Comparison of ENCODE assay signal across 23 cellular contexts in genomic region chr20:38590682-38591483, GRCh38. TPM values are rescaled to one million over a fixed set of nuclear protein-coding genes. Genes with fewer than 3 reads are reported as not detected.
DNase-seq lines count a peak whose midpoint lies in the region; ATAC-seq, FAIRE-seq and TF ChIP-seq lines count a peak whose summit lies in the region.
"Had no signal": no experiment of that assay in that cellular context is flagged by ENCODE, and none has a peak within 500 bp of the region (broad histone marks: within the 10 kb centered on the region; RNA-seq: fewer than 3 reads in every experiment).

No MANE protein-coding gene starts in this region.

- no peaks in the 10 kb centered on the region for H3K9me3 ChIP-seq in neuronal stem cell (replicated peaks in 1 of 2; ENCODE audit: control insufficient read depth in 2 of 2, insufficient read depth in 1 of 2, low read depth in 1 of 2, low read length in 2 of 2)
- no peaks in the 10 kb centered on the region for H3K9me3 ChIP-seq in aorta (ENCODE audit: control insufficient read depth, low read length)
- H3K9me3 ChIP-seq: adrenal gland; BLaER1 treated with 17β-estradiol and CSF1 and Interleukin-3, amounts not matched to agents 10 nM and 100 nM had no signal

- peak overlapping the region; percentile 12 for H2BK15ac ChIP-seq in neuronal stem cell (ENCODE audit: low read length)

- H3K4ac ChIP-seq in neuronal stem cell (ENCODE audit: low read length), result no peak overlapping the region

- DNase-seq in GM13976 (ENCODE audit: low spot score) (peak; percentile 10), NCI-H1694 (lab: John Stamatoyannopoulos, UW) (peak; percentile 9), epithelial cell of esophagus (ENCODE audit: low read depth) (peak; percentile 34), neuronal stem cell (ENCODE audit: low spot score) (no peak), aorta (no peak), GM12892 (ENCODE audit: insufficient read length) (no peak), OCI-M2 (lab: John Stamatoyannopoulos, UW; ENCODE audit: unreplicated experiment) (no peak)
- DNase-seq: activated effector memory CD4-positive, alpha-beta T cell treated with anti-CD3 and anti-CD28 coated beads, Interleukin-2, amount 50 U/mL, for 16 hours; adrenal gland; cerebellar nuclear complex; effector memory CD8-positive, alpha-beta T cell; GF-D8; naive thymus-derived CD4-positive, alpha-beta T cell; NCI-H1105; posterior cingulate gyrus had no signal

- no peak overlapping the region for H2BK12ac ChIP-seq in neuronal stem cell (ENCODE audit: low read length)

- H3K79me1 ChIP-seq in neuronal stem cell (ENCODE audit: low read depth, low read length), result no peaks in the 10 kb centered on the region

- H3K27me3 ChIP-seq in neuronal stem cell (ENCODE audit: control insufficient read depth in 3 of 3, insufficient read depth in 3 of 3, low read depth in 1 of 3, low read length in 3 of 3) (peaks cover 0 to 5% (median 0%) of the 10 kb centered on the region in 3 experiments), aorta (ENCODE audit: control insufficient read depth in 1 of 2, insufficient read depth in 2 of 2, low read length in 1 of 2) (no peaks in the 10 kb centered on the region)
- H3K27me3 ChIP-seq: adrenal gland; BLaER1 treated with 17β-estradiol and CSF1 and Interleukin-3, amounts not matched to agents 10 nM and 100 nM had no signal

- H2AK5ac ChIP-seq in neuronal stem cell (ENCODE audit: low read depth, low read length), result peak overlapping the region; percentile 10

- H3K36me3 ChIP-seq in neuronal stem cell (replicated peaks in 1 of 2; ENCODE audit: control insufficient read depth in 2 of 2, insufficient read depth in 2 of 2, low read length in 2 of 2) (no peaks in the 10 kb centered on the region), aorta (ENCODE audit: control insufficient read depth in 1 of 2, insufficient read depth in 2 of 2, low read length in 1 of 2) (no peaks in the 10 kb centered on the region)
- H3K36me3 ChIP-seq: adrenal gland; BLaER1 treated with 17β-estradiol and CSF1 and Interleukin-3, amounts not matched to agents 10 nM and 100 nM had no signal

- no peak overlapping the region for H4K91ac ChIP-seq in neuronal stem cell (ENCODE audit: low read depth, low read length, poor library complexity)

- ATAC-seq in aorta (ENCODE audit: low FRiP score) (no peak), HG02840 (IDR thresholded peaks at IDR 0.05; ENCODE audit: low FRiP score, unreplicated experiment) (no peak)
- ATAC-seq: activated CD4-positive, CD25-positive, alpha-beta regulatory T cell treated with anti-CD3 and anti-CD28 coated beads, Interleukin-2, amount 50 U/mL, for 24 hours; effector memory CD8-positive, alpha-beta T cell had no signal

- FAIRE-seq in GM12892 (lab: Jason Lieb, UNC), result no peak
- FAIRE-seq: H54 had no signal

- no peak overlapping the region for H3K4me2 ChIP-seq in neuronal stem cell (ENCODE audit: insufficient read depth, low read length, poor library complexity, severe bottlenecking)
- H3K4me2 ChIP-seq: KMS-11 had no signal

- no peak overlapping the region for H2BK120ac ChIP-seq in neuronal stem cell (ENCODE audit: low read depth, low read length)

- no CpG with 5 or more reads among the region's 18 CpGs for WGBS in neuronal stem cell (ENCODE audit: extremely low coverage in 2 of 2, insufficient read length in 2 of 2, insufficient replicate concordance in 1 of 2), 2 donors
- WGBS in aorta, 2 donors, result 75% methylated on average over 18 of the region's 18 CpGs

- no peak overlapping the region for H3K9ac ChIP-seq in neuronal stem cell (ENCODE audit: low read depth, low read length, poor library complexity)
- H3K9ac ChIP-seq: BLaER1 treated with 17β-estradiol and CSF1 and Interleukin-3, amounts not matched to agents 10 nM and 100 nM; KMS-11 had no signal

- no peak for TF ChIP-seq POLR2A in GM12892 (IDR thresholded peaks at IDR 0.05; ENCODE audit: low read depth, low read length)

- H3K14ac ChIP-seq in neuronal stem cell (ENCODE audit: low read length), result no peak overlapping the region

- no peak for TF ChIP-seq CTCF in GM13976 (IDR thresholded peaks at IDR 0.05; ENCODE audit: borderline replicate concordance, control extremely low read depth, extremely low read depth, insufficient read depth, missing control alignments)
- TF ChIP-seq CTCF in epithelial cell of esophagus (IDR thresholded peaks at IDR 0.05; ENCODE audit: insufficient read depth, low read depth, low read length, missing control alignments), result peak; percentile 4

- in situ Hi-C loops in GM13976 (cut with MboI; ENCODE audit: low sequenced_read_pairs, unreplicated experiment), result no loop called here

- H3K27ac ChIP-seq in neuronal stem cell (replicated peaks; ENCODE audit: low read length) (no peak overlapping the region), aorta (ENCODE audit: low read depth in 1 of 2, low read length in 2 of 2) (no peak overlapping the region)
- H3K27ac ChIP-seq: adrenal gland; BLaER1 treated with 17β-estradiol and CSF1 and Interleukin-3, amounts not matched to agents 10 nM and 100 nM; KMS-11 had no signal

- no peak overlapping the region for H4K8ac ChIP-seq in neuronal stem cell (ENCODE audit: low read depth, low read length)

- H3K18ac ChIP-seq in neuronal stem cell (ENCODE audit: low read length), result peak overlapping the region; percentile 46

- peaks cover 0 to 7% of the 10 kb centered on the region in 2 donors for H3K4me1 ChIP-seq in neuronal stem cell (ENCODE audit: control insufficient read depth in 2 of 2, insufficient read depth in 1 of 2, low read depth in 1 of 2, low read length in 2 of 2)
- no peaks in the 10 kb centered on the region for H3K4me1 ChIP-seq in aorta (ENCODE audit: control insufficient read depth in 1 of 2, insufficient read depth in 2 of 2, low read length in 2 of 2)
- H3K4me1 ChIP-seq: adrenal gland had no signal

- no peak overlapping the region for H3K23ac ChIP-seq in neuronal stem cell (ENCODE audit: low read depth, low read length, poor library complexity)

- H2AFZ ChIP-seq in neuronal stem cell (ENCODE audit: low read length), result peak overlapping the region; percentile 57

- H2BK5ac ChIP-seq in neuronal stem cell (ENCODE audit: low read length), result no peak overlapping the region

- intact Hi-C loops in aorta (cut with DNase I), result no loop called here

- H3K4me3 ChIP-seq in epithelial cell of esophagus (ENCODE audit: low read length) (no peak overlapping the region), neuronal stem cell (ENCODE audit: low read length in 2 of 2) (no peak overlapping the region), aorta (ENCODE audit: low read length in 2 of 2) (no peak overlapping the region)
- H3K4me3 ChIP-seq: adrenal gland; BLaER1 treated with 17β-estradiol and CSF1 and Interleukin-3, amounts not matched to agents 10 nM and 100 nM had no signal

RNA-seq across cellular contexts. Expression of gene ADIG, which starts 9.9 kb away (rescaled TPM):
- not detected for polyA plus RNA-seq in neuronal stem cell (2013, experiment 1 of 2)
- polyA plus RNA-seq in neuronal stem cell (2013, experiment 2 of 2), result not detected
- total RNA-seq in aorta, result not detected
- polyA plus RNA-seq in aorta, result not detected
- not detected for polyA plus RNA-seq in GM12892 (2012; ENCODE audit: missing spikeins)
- total RNA-seq: adrenal gland; lower leg skin; T-helper 2 cell treated with Interferon-gamma antibody and Interleukin-4, amounts not matched to agents 100 ng/mL and 5 ng/mL, for 36 hours had no signal
- polyA plus RNA-seq: adrenal gland; naive thymus-derived CD4-positive, alpha-beta T cell; thymus had no signal

RNA-seq across cellular contexts. Expression of gene ARHGAP40, which starts 10.7 kb away (rescaled TPM):
- polyA plus RNA-seq in neuronal stem cell (2013, experiment 1 of 2), result 0.04 TPM
- not detected for polyA plus RNA-seq in neuronal stem cell (2013, experiment 2 of 2)
- not detected for total RNA-seq in aorta
- polyA plus RNA-seq in aorta, result not detected
- 0.21 TPM for polyA plus RNA-seq in GM12892 (2012; ENCODE audit: missing spikeins)
- total RNA-seq: adrenal gland; naive thymus-derived CD4-positive, alpha-beta T cell; T-helper 2 cell treated with Interferon-gamma antibody and Interleukin-4, amounts not matched to agents 100 ng/mL and 5 ng/mL, for 36 hours had no signal
- polyA plus RNA-seq: naive thymus-derived CD4-positive, alpha-beta T cell had no signal

Comparison
In these comparisons a context has a peak if more than half of its experiments do, and no peak if none do; other contexts are left out.
1. DNase-seq: peak in GM13976 (single experiment), NCI-H1694 (single experiment) and epithelial cell of esophagus (single experiment); none in neuronal stem cell (single experiment), aorta (0 of 2), GM12892 (single experiment) and OCI-M2 (single experiment).